ENCODE assay signal across 9 cellular contexts in the genomic region with DNA sequence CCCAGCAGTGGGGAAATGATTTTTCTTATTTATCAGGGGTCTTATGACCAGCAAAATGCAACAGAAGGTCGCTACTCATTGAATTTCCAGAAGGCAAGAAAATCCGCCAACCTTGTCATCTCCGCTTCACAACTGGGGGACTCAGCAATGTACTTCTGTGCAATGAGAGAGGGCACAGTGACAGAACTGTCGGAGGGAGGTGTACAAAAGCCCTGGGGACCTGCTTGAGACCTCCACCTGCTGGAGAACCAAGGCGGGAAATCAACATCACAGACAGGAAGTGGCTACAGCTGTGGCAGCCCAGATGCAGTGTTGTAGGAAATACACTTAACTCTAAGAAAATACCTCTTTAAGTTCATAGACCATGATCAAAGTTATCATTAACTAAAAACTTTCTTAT.
DNase-seq lines count a peak whose midpoint lies in the region; ATAC-seq, FAIRE-seq and TF ChIP-seq lines count a peak whose summit lies in the region.
"Had no signal": no experiment of that assay in that cellular context is flagged by ENCODE, and none has a peak within 500 bp of the region (broad histone marks: within the 10 kb centered on the region; RNA-seq: fewer than 3 reads in every experiment).

No MANE protein-coding gene starts in this region.

- TF ChIP-seq POLR2A in GM18505 (IDR thresholded peaks at IDR 0.05; ENCODE audit: borderline replicate concordance, extremely low read depth, insufficient read depth, insufficient read length): no peak

- no peaks in the 10 kb centered on the region for H3K27me3 ChIP-seq in mononuclear cell (ENCODE audit: insufficient read depth, low read length)

- TF ChIP-seq CTCF in GM13976 (IDR thresholded peaks at IDR 0.05; ENCODE audit: borderline replicate concordance, control extremely low read depth, extremely low read depth, insufficient read depth, missing control alignments): no peak
- no peak for TF ChIP-seq CTCF in D721Med (IDR thresholded peaks at IDR 0.05; ENCODE audit: insufficient read depth, missing control alignments)

- DNase-seq in activated CD4-positive, alpha-beta T cell treated with anti-CD3 and anti-CD28 coated beads, Interleukin-2, amount 50 U/mL, for 1 hour: peak; percentile 49
- DNase-seq in DMS 273 treated with DMSO at 0.1 percent for 48 hours (lab: John Stamatoyannopoulos, UW): no peak
- no peak for DNase-seq in GM13976 (ENCODE audit: low spot score)
- no peak for DNase-seq in D721Med (ENCODE audit: insufficient read length, low spot score)
- DNase-seq in NCI-H146 treated with DMSO at 0.1 percent for 48 hours (lab: John Stamatoyannopoulos, UW; ENCODE audit: unreplicated experiment): no peak

- H3K9me3 ChIP-seq in mononuclear cell (ENCODE audit: low read depth, low read length): no peaks in the 10 kb centered on the region

- ATAC-seq in GM18505 (IDR thresholded peaks at IDR 0.05; ENCODE audit: unreplicated experiment) (peak; percentile 86), HG03060 (IDR thresholded peaks at IDR 0.05; ENCODE audit: low read depth, unreplicated experiment) (peak; percentile 75)

- peaks cover 23% of the 10 kb centered on the region for H3K4me1 ChIP-seq in mononuclear cell (ENCODE audit: insufficient read depth, low read length)

- FAIRE-seq in D721Med (lab: Jason Lieb, UNC): no peak

- peak overlapping the region; percentile 13 for H3K4me3 ChIP-seq in mononuclear cell (ENCODE audit: low read length)
- H3K4me3 ChIP-seq: skin epidermis had no signal

- in situ Hi-C loops in GM13976 (cut with MboI; ENCODE audit: low sequenced_read_pairs, unreplicated experiment): no loop called here
